8 cellular contexts compared by ENCODE assay signal in the genomic region with DNA sequence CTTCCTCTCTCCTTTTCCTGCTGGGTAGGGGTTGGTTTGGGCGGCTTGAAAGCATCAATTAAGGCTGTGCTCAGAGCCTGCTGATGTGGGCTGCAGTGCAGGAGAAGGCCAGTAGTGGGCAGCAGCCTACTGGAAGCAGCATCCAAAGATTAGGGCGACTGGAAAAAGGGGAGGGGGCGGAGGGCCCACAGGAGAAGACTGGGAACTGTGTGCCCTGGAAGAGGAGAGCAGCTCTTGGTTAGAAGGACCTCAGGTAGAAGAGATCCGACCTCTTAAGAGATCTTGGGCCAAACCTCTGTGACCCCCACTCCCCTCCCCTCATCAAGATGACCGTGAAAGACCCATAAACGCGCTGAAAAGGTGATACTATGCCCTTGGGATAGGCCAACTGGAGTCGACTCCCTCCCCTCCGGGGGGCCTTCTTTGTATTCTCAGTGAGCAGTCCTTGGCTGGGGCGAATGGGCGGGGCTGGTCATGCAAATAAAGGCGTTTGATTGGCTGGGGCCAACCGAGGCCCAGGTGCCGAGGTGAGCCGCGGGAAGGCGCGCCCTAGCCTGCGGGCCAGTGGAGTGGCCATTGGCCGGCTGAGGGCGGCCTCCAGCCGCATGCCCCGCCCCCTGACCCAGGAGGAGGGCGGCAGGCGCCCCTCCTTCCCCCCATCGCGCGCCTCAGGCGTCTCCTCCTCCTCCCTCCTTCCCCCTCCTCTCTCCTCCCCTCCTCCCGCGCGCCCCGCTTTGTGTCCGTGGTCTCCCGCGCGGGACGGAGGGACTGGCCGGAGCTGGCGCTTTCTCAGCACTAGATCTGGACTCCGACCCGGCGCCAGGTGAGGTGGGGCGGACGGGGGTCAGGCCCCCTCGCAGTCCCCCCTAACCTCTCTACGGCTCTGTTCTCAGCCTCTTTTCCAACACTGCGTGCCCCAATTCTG.
DNase-seq lines count a peak whose midpoint lies in the region; ATAC-seq and TF ChIP-seq lines count a peak whose summit lies in the region.

No MANE protein-coding gene starts in this region.

- DNase-seq in GM12864 (ENCODE audit: low read depth) (no peak), NCI-H146 (lab: John Stamatoyannopoulos, UW) (peak; percentile 98), T-helper 9 cell (peak; percentile 65), T47D (ENCODE audit: low read depth in 1 of 2, low spot score in 1 of 2) (peak; percentile 78 to 92), islet precursor cell (peak; percentile 97), pons (ENCODE audit: low spot score) (no peak)
- DNase-seq in stimulated activated CD4-positive, alpha-beta T cell treated with anti-CD3 and anti-CD28 coated beads, Interleukin-2, amount 100 ng/mL, for 48 hours = peak; percentile 55 to 56

- TF ChIP-seq CTCF in GM12864 (IDR thresholded peaks at IDR 0.05; ENCODE audit: low read depth, low read length, missing control alignments) = peak; percentile 88

- H3K4me3 ChIP-seq in GM12864 (ENCODE audit: low read depth, low read length) = peak overlapping the region; percentile 57

- in situ Hi-C loops in T47D (cut with HindIII; ENCODE audit: low pct_unique_long_range_greater_than_20kb, low sequenced_read_pairs) = no loop called here

- ATAC-seq in HG02571 (IDR thresholded peaks at IDR 0.05; ENCODE audit: unreplicated experiment) = peak; percentile 47

Comparison
In these comparisons a context has a peak if more than half of its experiments do, and no peak if none do; other contexts are left out.
1. DNase-seq: peak in NCI-H146 (single experiment), T-helper 9 cell (single experiment), T47D (2 of 2), islet precursor cell (single experiment) and stimulated activated CD4-positive, alpha-beta T cell treated with anti-CD3 and anti-CD28 coated beads, Interleukin-2, amount 100 ng/mL, for 48 hours (2 of 2); none in GM12864 (single experiment) and pons (single experiment).